ENCODE assay signal across 3 cellular contexts in the genomic region with DNA sequence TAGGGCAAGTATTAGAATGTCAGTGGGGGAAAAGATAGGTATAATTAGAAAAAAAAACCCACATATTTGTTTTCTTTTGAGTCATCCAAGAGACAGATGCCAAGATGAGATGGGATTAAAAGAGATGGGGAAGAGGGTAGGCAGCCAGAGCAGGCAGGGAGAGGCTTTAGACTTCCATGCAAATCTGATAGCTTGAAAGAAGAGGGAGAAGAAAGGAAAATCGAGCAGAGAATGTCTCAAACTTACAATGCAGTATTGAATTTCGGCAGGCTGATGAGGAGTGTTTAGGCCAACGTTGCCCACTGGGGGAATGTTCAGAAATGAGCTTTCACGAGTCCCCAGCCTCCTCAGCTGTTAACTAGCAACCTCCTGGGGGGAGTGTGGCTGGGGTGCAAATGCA.
TF ChIP-seq lines count a peak whose summit lies in the region.

No MANE protein-coding gene starts in this region.

TF ChIP-seq in A549, 52 proteins besides CTCF, POLR2A, EP300 and RAD21 (continued from another document):
- TF ChIP-seq FOSL2 (IDR thresholded peaks at IDR 0.05) (no peak), FOSL2 (CRISPR knock-in tag; IDR thresholded peaks at IDR 0.05) (peak; percentile 24; the same call in 1 of the 2 replicates), MAFK (IDR thresholded peaks at IDR 0.05; ENCODE audit: partially characterized antibody) (no peak)

TF ChIP-seq in HCT116, 20 proteins besides CTCF, POLR2A, EP300 and RAD21 (continued from another document):
- no peak for TF ChIP-seq SIN3A (IDR thresholded peaks at IDR 0.05; ENCODE audit: low read depth)
- TF ChIP-seq CEBPB (IDR thresholded peaks at IDR 0.05; ENCODE audit: low read depth): no peak
- no peak for TF ChIP-seq EGR1 (IDR thresholded peaks at IDR 0.05; ENCODE audit: low read depth)
- no peak for TF ChIP-seq EZH2 (IDR thresholded peaks at IDR 0.05)
- TF ChIP-seq EZH2phosphoT487 (IDR thresholded peaks at IDR 0.05; ENCODE audit: borderline replicate concordance): no peak
TF ChIP-seq in HCT116: peak in this region for 0.

TF ChIP-seq in WTC11, 78 proteins besides CTCF, POLR2A, EP300 and RAD21 (continued from another document):
- TF ChIP-seq JAZF1 (CRISPR knock-in tag; IDR thresholded peaks at IDR 0.05) (no peak), NFATC4 (CRISPR knock-in tag; IDR thresholded peaks at IDR 0.05) (no peak), GABPB1 (CRISPR knock-in tag; IDR thresholded peaks at IDR 0.05) (no peak), ZNF263 (CRISPR knock-in tag; IDR thresholded peaks at IDR 0.05; ENCODE audit: low read depth) (no peak), ZNF121 (CRISPR knock-in tag; IDR thresholded peaks at IDR 0.05) (no peak), CREB1 (CRISPR knock-in tag; IDR thresholded peaks at IDR 0.05) (no peak), TEAD1 (CRISPR knock-in tag; IDR thresholded peaks at IDR 0.05) (no peak), CREM (CRISPR knock-in tag; IDR thresholded peaks at IDR 0.05) (no peak)
- TF ChIP-seq, protein P1, sequence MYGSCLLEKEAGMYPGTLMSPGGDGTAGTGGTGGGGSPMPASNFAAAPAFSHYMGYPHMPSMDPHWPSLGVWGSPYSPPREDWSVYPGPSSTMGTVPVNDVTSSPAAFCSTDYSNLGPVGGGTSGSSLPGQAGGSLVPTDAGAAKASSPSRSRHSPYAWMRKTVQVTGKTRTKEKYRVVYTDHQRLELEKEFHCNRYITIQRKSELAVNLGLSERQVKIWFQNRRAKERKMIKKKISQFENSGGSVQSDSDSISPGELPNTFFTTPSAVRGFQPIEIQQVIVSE (CRISPR knock-in tag; IDR thresholded peaks at IDR 0.05; ENCODE audit: borderline replicate concordance): no peak
- TF ChIP-seq, protein P2, sequence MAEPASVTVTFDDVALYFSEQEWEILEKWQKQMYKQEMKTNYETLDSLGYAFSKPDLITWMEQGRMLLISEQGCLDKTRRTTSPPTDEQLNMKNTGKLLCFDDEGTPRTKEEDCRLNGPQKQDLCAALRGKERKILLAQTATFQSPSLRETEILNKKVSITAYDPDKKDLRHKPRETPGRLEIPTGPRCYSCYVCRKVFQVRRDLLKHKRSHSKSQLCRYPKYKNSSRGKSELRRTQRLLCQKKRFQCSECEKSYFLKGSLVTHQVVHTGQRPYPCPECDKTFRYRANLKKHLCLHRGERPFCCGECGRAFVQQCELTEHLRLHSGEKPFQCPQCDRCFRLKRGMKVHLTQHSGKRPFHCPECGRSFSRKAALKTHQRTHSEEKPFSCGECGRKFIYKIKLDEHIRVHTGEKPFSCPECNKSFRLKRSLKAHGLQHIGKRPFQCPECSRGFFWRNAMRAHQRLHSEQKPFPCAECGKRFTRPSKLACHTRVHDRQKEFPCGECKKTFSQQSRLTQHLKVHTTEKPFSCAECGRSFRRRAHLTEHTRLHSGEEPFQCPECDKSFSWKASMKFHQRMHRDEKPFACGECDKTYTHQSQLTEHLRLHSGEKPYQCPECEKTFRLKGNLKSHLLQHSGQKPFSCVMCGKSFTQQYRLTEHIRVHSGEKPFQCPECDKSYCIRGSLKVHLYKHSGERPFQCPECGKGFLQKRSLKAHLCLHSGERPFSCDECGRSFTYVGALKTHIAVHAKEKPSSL (CRISPR knock-in tag; conservative IDR thresholded peaks at IDR 0.05): no peak
- TF ChIP-seq, protein P3, sequence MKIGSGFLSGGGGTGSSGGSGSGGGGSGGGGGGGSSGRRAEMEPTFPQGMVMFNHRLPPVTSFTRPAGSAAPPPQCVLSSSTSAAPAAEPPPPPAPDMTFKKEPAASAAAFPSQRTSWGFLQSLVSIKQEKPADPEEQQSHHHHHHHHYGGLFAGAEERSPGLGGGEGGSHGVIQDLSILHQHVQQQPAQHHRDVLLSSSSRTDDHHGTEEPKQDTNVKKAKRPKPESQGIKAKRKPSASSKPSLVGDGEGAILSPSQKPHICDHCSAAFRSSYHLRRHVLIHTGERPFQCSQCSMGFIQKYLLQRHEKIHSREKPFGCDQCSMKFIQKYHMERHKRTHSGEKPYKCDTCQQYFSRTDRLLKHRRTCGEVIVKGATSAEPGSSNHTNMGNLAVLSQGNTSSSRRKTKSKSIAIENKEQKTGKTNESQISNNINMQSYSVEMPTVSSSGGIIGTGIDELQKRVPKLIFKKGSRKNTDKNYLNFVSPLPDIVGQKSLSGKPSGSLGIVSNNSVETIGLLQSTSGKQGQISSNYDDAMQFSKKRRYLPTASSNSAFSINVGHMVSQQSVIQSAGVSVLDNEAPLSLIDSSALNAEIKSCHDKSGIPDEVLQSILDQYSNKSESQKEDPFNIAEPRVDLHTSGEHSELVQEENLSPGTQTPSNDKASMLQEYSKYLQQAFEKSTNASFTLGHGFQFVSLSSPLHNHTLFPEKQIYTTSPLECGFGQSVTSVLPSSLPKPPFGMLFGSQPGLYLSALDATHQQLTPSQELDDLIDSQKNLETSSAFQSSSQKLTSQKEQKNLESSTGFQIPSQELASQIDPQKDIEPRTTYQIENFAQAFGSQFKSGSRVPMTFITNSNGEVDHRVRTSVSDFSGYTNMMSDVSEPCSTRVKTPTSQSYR (CRISPR knock-in tag; IDR thresholded peaks at IDR 0.05): no peak
